ENCODE assay signal across 17 cellular contexts in genomic region chr14:76261371-76261811, GRCh38.
DNase-seq lines count a peak whose midpoint lies in the region; ATAC-seq, FAIRE-seq and TF ChIP-seq lines count a peak whose summit lies in the region.
"Had no signal": no experiment of that assay in that cellular context is flagged by ENCODE, and none has a peak within 500 bp of the region (broad histone marks: within the 10 kb centered on the region; RNA-seq: fewer than 3 reads in every experiment).

No MANE protein-coding gene starts in this region.

- no peak for ATAC-seq in left ventricle myocardium superior
- ATAC-seq: Panc1 had no signal

- H3K4me1 ChIP-seq in cardiac muscle cell (ENCODE audit: low read depth): no peaks in the 10 kb centered on the region
- H3K4me1 ChIP-seq in iPS-18a (ENCODE audit: control insufficient read depth, low read depth, low read length): peaks cover 14% of the 10 kb centered on the region
- H3K4me1 ChIP-seq: ascending aorta had no signal

- H3K4me1 Mint-ChIP-seq in type B pancreatic cell (ENCODE audit: unreplicated experiment): peaks cover 22% of the 10 kb centered on the region
- H3K4me1 Mint-ChIP-seq: activated CD4-positive, alpha-beta T cell treated with anti-CD3 and anti-CD28 coated beads, Interleukin-2, amount 10 ng/mL, durations not matched to agents 7 days and 5 days had no signal

- H3K9ac ChIP-seq in iPS-18a (ENCODE audit: low read length): no peak overlapping the region

- no peak overlapping the region for H3K27ac ChIP-seq in cardiac muscle cell
- H3K27ac ChIP-seq in iPS-18a (ENCODE audit: low read length): no peak overlapping the region
- H3K27ac ChIP-seq: ascending aorta had no signal

- peaks cover 15% of the 10 kb centered on the region for H3K27me3 Mint-ChIP-seq in type B pancreatic cell
- H3K27me3 Mint-ChIP-seq: activated CD4-positive, alpha-beta T cell treated with anti-CD3 and anti-CD28 coated beads, Interleukin-2, amount 10 ng/mL, durations not matched to agents 7 days and 5 days had no signal

- H3K4me3 ChIP-seq in cardiac muscle cell: no peak overlapping the region
- H3K4me3 ChIP-seq in iPS-18a (ENCODE audit: low read length): peak overlapping the region; percentile 21
- H3K4me3 ChIP-seq: ascending aorta, lung had no signal

- intact Hi-C loops in left ventricle myocardium superior (cut with micrococcal nuclease): no loop called here

- FAIRE-seq in urothelium cell line (lab: Jason Lieb, UNC): no peak
- FAIRE-seq: endometrium had no signal

- no peak overlapping the region for H3K27ac Mint-ChIP-seq in type B pancreatic cell
- H3K27ac Mint-ChIP-seq: activated CD4-positive, alpha-beta T cell treated with anti-CD3 and anti-CD28 coated beads, Interleukin-2, amount 10 ng/mL, durations not matched to agents 7 days and 5 days had no signal

- no peaks in the 10 kb centered on the region for H3K36me3 Mint-ChIP-seq in type B pancreatic cell

- TF ChIP-seq CTCF in cardiac muscle cell (IDR thresholded peaks at IDR 0.05; ENCODE audit: low read depth, low read length) (no peak), type B pancreatic cell (conservative IDR thresholded peaks at IDR 0.05) (no peak)

- no peak overlapping the region for H3K4me3 Mint-ChIP-seq in type B pancreatic cell
- H3K4me3 Mint-ChIP-seq: activated CD4-positive, alpha-beta T cell treated with anti-CD3 and anti-CD28 coated beads, Interleukin-2, amount 10 ng/mL, durations not matched to agents 7 days and 5 days had no signal

- H3K9me3 ChIP-seq in cardiac muscle cell (ENCODE audit: low read depth): no peaks in the 10 kb centered on the region
- no peaks in the 10 kb centered on the region for H3K9me3 ChIP-seq in iPS-18a (ENCODE audit: control insufficient read depth, low read depth, low read length)
- H3K9me3 ChIP-seq: ascending aorta had no signal

- no peaks in the 10 kb centered on the region for H3K36me3 ChIP-seq in cardiac muscle cell
- no peaks in the 10 kb centered on the region for H3K36me3 ChIP-seq in iPS-18a (ENCODE audit: control insufficient read depth, low read depth, low read length)
- H3K36me3 ChIP-seq: ascending aorta had no signal

- no peaks in the 10 kb centered on the region for H3K27me3 ChIP-seq in cardiac muscle cell
- H3K27me3 ChIP-seq in iPS-18a (ENCODE audit: control insufficient read depth, insufficient read depth, low read length): no peaks in the 10 kb centered on the region
- H3K27me3 ChIP-seq: ascending aorta had no signal

- peak; percentile 22 to 58 for DNase-seq in cardiac muscle cell (ENCODE audit: low read depth in 1 of 2, low spot score in 1 of 2)
- no peak for DNase-seq in left ventricle myocardium superior
- DNase-seq in amniotic epithelial cell (ENCODE audit: low read depth): peak; percentile 45
- DNase-seq in type B pancreatic cell (ENCODE audit: extremely low spot score, unreplicated experiment): peak; percentile 25
- DNase-seq in urothelium cell line (ENCODE audit: low spot score): no peak
- DNase-seq in NOMO-1 (lab: John Stamatoyannopoulos, UW; ENCODE audit: unreplicated experiment in 2 of 2): no peak
- DNase-seq in stimulated activated CD4-positive, alpha-beta T cell treated with anti-CD3 and anti-CD28 coated beads, Interleukin-2, amount 100 ng/mL, for 48 hours: no peak
- DNase-seq: 8988T; activated CD4-positive, alpha-beta T cell treated with anti-CD3 and anti-CD28 coated beads, Interleukin-2, amount 10 ng/mL, durations not matched to agents 7 days and 5 days; NCI-H446 treated with DMSO at 0.1 percent for 48 hours; stimulated activated CD4-positive, alpha-beta T cell treated with anti-CD3 and anti-CD28 coated beads, Interleukin-15, amount 100 ng/mL, for 24 hours; T-helper 1 cell had no signal

- H3K9me3 Mint-ChIP-seq in type B pancreatic cell: no peaks in the 10 kb centered on the region
- H3K9me3 Mint-ChIP-seq: activated CD4-positive, alpha-beta T cell treated with anti-CD3 and anti-CD28 coated beads, Interleukin-2, amount 10 ng/mL, durations not matched to agents 7 days and 5 days had no signal

Comparison
In these comparisons a context has a peak if more than half of its experiments do, and no peak if none do; other contexts are left out.
1. DNase-seq: peak in cardiac muscle cell (2 of 2), amniotic epithelial cell (single experiment) and type B pancreatic cell (single experiment); none in left ventricle myocardium superior (single experiment), urothelium cell line (single experiment), NOMO-1 (0 of 2) and stimulated activated CD4-positive, alpha-beta T cell treated with anti-CD3 and anti-CD28 coated beads, Interleukin-2, amount 100 ng/mL, for 48 hours (0 of 2).